Comparison of ENCODE assay signal across 1 cellular context in the genomic region with DNA sequence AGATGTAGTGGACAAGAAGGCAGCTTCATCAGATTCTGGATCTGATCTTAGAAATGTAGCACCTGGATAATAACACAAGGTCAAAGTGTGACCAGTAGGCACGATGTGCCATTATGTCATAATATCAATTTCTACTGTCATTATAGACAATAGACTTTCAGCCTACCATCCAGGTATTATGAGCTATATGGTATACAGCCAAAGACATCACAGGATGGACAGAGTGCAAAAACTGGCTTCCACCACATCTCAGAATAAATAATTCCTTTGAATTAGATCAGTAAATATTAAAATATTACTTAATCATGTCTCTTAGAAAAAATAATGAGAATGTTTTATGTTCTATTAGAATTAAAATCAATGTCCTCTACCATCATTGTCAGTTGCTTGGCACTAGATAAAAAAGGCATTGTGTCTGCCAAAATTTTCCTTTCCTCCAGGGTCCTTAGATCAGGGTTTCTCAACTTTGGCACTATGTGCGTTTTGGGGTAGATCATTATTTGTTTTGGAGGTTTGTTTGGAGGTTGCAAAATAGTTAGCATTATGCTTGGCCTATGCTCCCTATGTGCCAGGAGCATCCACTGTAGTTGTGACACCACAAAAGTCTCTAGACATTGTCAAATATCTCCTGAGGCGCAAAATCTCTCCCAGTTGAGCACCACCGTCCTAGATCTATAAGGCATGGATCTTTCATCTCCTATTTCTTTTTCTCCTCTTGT.
TF ChIP-seq lines count a peak whose summit lies in the region.

No MANE protein-coding gene starts in this region.

TF ChIP-seq in HepG2, 621 proteins besides CTCF, POLR2A, EP300 and RAD21 (continued from another document):
- TF ChIP-seq, protein P1, sequence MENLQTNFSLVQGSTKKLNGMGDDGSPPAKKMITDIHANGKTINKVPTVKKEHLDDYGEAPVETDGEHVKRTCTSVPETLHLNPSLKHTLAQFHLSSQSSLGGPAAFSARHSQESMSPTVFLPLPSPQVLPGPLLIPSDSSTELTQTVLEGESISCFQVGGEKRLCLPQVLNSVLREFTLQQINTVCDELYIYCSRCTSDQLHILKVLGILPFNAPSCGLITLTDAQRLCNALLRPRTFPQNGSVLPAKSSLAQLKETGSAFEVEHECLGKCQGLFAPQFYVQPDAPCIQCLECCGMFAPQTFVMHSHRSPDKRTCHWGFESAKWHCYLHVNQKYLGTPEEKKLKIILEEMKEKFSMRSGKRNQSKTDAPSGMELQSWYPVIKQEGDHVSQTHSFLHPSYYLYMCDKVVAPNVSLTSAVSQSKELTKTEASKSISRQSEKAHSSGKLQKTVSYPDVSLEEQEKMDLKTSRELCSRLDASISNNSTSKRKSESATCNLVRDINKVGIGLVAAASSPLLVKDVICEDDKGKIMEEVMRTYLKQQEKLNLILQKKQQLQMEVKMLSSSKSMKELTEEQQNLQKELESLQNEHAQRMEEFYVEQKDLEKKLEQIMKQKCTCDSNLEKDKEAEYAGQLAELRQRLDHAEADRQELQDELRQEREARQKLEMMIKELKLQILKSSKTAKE (CRISPR knock-in tag; IDR thresholded peaks at IDR 0.05; ENCODE audit: borderline replicate concordance), result no peak
- TF ChIP-seq GATAD2A (CRISPR knock-in tag; IDR thresholded peaks at IDR 0.05) (peak; percentile 91), ZSCAN12 (CRISPR knock-in tag; IDR thresholded peaks at IDR 0.05) (no peak), FOXK1 (CRISPR knock-in tag; IDR thresholded peaks at IDR 0.05; ENCODE audit: borderline replicate concordance, low read depth) (peak; percentile 17; the same call in 1 of the 2 replicates), ONECUT2 (CRISPR knock-in tag; IDR thresholded peaks at IDR 0.05) (no peak), SOX6 (IDR thresholded peaks at IDR 0.05) (no peak), SOX6 (CRISPR knock-in tag; IDR thresholded peaks at IDR 0.05) (peak; percentile 87), SOX13 (IDR thresholded peaks at IDR 0.05) (peak; percentile 63; the same call in 1 of the 2 replicates), SOX13 (CRISPR knock-in tag; conservative IDR thresholded peaks at IDR 0.05 in 1 of 2, IDR thresholded peaks at IDR 0.05 in 1 of 2) (peak in 1 of 2 experiments; percentile 77; a peak in 2 of 4 replicates), ZNF644 (CRISPR knock-in tag; IDR thresholded peaks at IDR 0.05; ENCODE audit: low read depth) (peak; percentile 73; the same call in 1 of the 2 replicates), RARA (CRISPR knock-in tag; IDR thresholded peaks at IDR 0.05) (peak; percentile 55; the same call in 1 of the 2 replicates), NR2F6 (IDR thresholded peaks at IDR 0.05) (peak; percentile 72), NR2F6 (CRISPR knock-in tag; IDR thresholded peaks at IDR 0.05) (peak; percentile 44; the same call in 1 of the 2 replicates), THAP11 (CRISPR knock-in tag; IDR thresholded peaks at IDR 0.05) (no peak)
- TF ChIP-seq, protein P2, sequence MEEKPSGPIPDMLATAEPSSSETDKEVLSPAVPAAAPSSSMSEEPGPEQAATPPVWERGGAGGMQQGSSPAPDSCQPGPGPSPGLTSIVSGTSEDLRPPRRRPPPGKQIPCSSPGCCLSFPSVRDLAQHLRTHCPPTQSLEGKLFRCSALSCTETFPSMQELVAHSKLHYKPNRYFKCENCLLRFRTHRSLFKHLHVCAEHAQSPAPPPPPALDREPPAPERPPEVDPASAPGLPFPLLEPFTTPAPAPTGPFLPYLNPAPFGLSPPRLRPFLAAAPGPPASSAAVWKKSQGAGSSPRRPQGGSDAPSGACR (CRISPR knock-in tag; IDR thresholded peaks at IDR 0.05), result peak; percentile 34; the same call in 1 of the 2 replicates
